Comparison of ENCODE assay signal across 33 cellular contexts in genomic region chr5:127963233-127963632, GRCh38.
"Had no signal": no experiment of that assay in that cellular context is flagged by ENCODE, and none has a peak within 500 bp of the region (broad histone marks: within the 10 kb centered on the region; RNA-seq: fewer than 3 reads in every experiment).

No MANE protein-coding gene starts in this region.

- H3K27ac ChIP-seq: adrenal gland, body of pancreas, brain microvascular endothelial cell, breast epithelium, cardiac muscle cell had no signal

- H3K36me3 ChIP-seq: adrenal gland, brain microvascular endothelial cell, breast epithelium, cardiac muscle cell had no signal

- ATAC-seq: activated naive CD4-positive, alpha-beta T cell treated with anti-CD3 and anti-CD28 coated beads, Interleukin-2, amount 50 U/mL, for 72 hours; activated naive CD8-positive, alpha-beta T cell treated with anti-CD3 and anti-CD28 coated beads, Interleukin-2, amount 50 U/mL, for 24 hours; activated T-cell treated with anti-CD3 and anti-CD28 coated beads, Interleukin-2, amount 50 U/mL, for 4 hours; activated T-cell treated with anti-CD3 and anti-CD28 coated beads, Interleukin-2, amount 50 U/mL, for 72 hours; activated T-helper 17 cell treated with anti-CD3 and anti-CD28 coated beads, Interleukin-2, amount 50 U/mL, for 72 hours; body of pancreas had no signal

- H3K27me3 ChIP-seq: adrenal gland, body of pancreas, brain microvascular endothelial cell, breast epithelium, cardiac muscle cell had no signal

- H3K9me3 ChIP-seq: adrenal gland, body of pancreas, breast epithelium had no signal

- DNase-seq: activated effector memory CD4-positive, alpha-beta T cell treated with anti-CD3 and anti-CD28 coated beads, Interleukin-2, amount 50 U/mL, for 16 hours; activated effector memory CD4-positive, alpha-beta T cell treated with Interleukin-2 at 50 U/mL for 16 hours; activated gamma-delta T cell; activated gamma-delta T cell treated with Interleukin-2 at 50 U/mL for 16 hours; activated naive CD4-positive, alpha-beta T cell; activated naive CD4-positive, alpha-beta T cell treated with anti-CD3 and anti-CD28 coated beads for 36 hours; activated naive CD4-positive, alpha-beta T cell treated with anti-CD3 and anti-CD28 coated beads, Interleukin-2, amount 10 ng/mL, durations not matched to agents 7 days and 5 days; activated naive CD4-positive, alpha-beta T cell treated with anti-CD3 and anti-CD28 coated beads, Interleukin-2, amount 50 U/mL, for 16 hours; activated naive CD4-positive, alpha-beta T cell treated with Interleukin-2 at 50 U/mL for 16 hours; activated naive CD8-positive, alpha-beta T cell treated with anti-CD3 and anti-CD28 coated beads for 36 hours; activated naive CD8-positive, alpha-beta T cell treated with anti-CD3 and anti-CD28 coated beads, Interleukin-2, amount 10 ng/mL, durations not matched to agents 7 days and 5 days; activated naive CD8-positive, alpha-beta T cell treated with anti-CD3 and anti-CD28 coated beads, Interleukin-2, amount 50 U/mL, for 24 hours; activated T-cell treated with anti-CD3 and anti-CD28 coated beads, Interleukin-2, amount 50 U/mL, for 1 hour; activated T-cell treated with anti-CD3 and anti-CD28 coated beads, Interleukin-2, amount 50 U/mL, for 24 hours; activated T-cell treated with anti-CD3 and anti-CD28 coated beads, Interleukin-2, amount 50 U/mL, for 4 hours; activated T-cell treated with anti-CD3 and anti-CD28 coated beads, Interleukin-2, amount 50 U/mL, for 48 hours; activated T-cell treated with anti-CD3 and anti-CD28 coated beads, Interleukin-2, amount 50 U/mL, for 72 hours; adrenal gland; amniotic stem cell; amygdala; anterior cingulate cortex; aorta; body of pancreas; caudate nucleus; central memory CD4-positive, alpha-beta T cell; cerebellar nuclear complex had no signal

- H3K4me3 ChIP-seq: adrenal gland, body of pancreas, breast epithelium, cardiac muscle cell had no signal

- FAIRE-seq: astrocyte, bronchial epithelial cell had no signal
